ENCODE assay signal across 9 cellular contexts in genomic region chr14:65824285-65824977, GRCh38.
DNase-seq lines count a peak whose midpoint lies in the region; ATAC-seq, FAIRE-seq and TF ChIP-seq lines count a peak whose summit lies in the region.
"Had no signal": no experiment of that assay in that cellular context is flagged by ENCODE, and none has a peak within 500 bp of the region (broad histone marks: within the 10 kb centered on the region; RNA-seq: fewer than 3 reads in every experiment).

No MANE protein-coding gene starts in this region.

- FAIRE-seq in H54 (lab: Jason Lieb, UNC), result peak; percentile 78

- ATAC-seq in GM21515 (IDR thresholded peaks at IDR 0.05; ENCODE audit: unreplicated experiment), result no peak

- in situ Hi-C loops in astrocyte of the spinal cord (cut with HindIII; ENCODE audit: low sequenced_read_pairs), result no loop called here

- no peak overlapping the region for H3K4me3 ChIP-seq in astrocyte of the spinal cord (ENCODE audit: low read depth, low read length)

- H3K9me3 Mint-ChIP-seq in T-helper 2 cell treated with Interferon-gamma antibody and Interleukin-4, amounts not matched to agents 5 μg/mL and 100 μg/mL, for 36 hours, result no peaks in the 10 kb centered on the region

- peak; percentile 94 for TF ChIP-seq CTCF in astrocyte of the spinal cord (IDR thresholded peaks at IDR 0.05; ENCODE audit: low read depth, low read length)

- H3K36me3 Mint-ChIP-seq in T-helper 2 cell treated with Interferon-gamma antibody and Interleukin-4, amounts not matched to agents 5 μg/mL and 100 μg/mL, for 36 hours (ENCODE audit: low read depth), result peaks cover 2% of the 10 kb centered on the region

- DNase-seq in DMS 273 treated with DMSO at 0.1 percent for 48 hours (lab: John Stamatoyannopoulos, UW), result peak; percentile 35
- DNase-seq in H54 (ENCODE audit: insufficient read length, low spot score), result peak; percentile 26
- peak; percentile 26 to 70 (median 68) for DNase-seq in NCI-H1417 (lab: John Stamatoyannopoulos, UW)
- DNase-seq in T-helper 2 cell treated with Interferon-gamma antibody and Interleukin-4, amounts not matched to agents 5 μg/mL and 100 μg/mL, for 36 hours (ENCODE audit: low spot score), result peak; percentile 41
- peak; percentile 72 for DNase-seq in astrocyte of the spinal cord (ENCODE audit: low read depth, low spot score)
- peak; percentile 75 for DNase-seq in iPS-NIHi11 (ENCODE audit: low spot score)
- DNase-seq in stimulated activated CD4-positive, alpha-beta T cell treated with anti-CD3 and anti-CD28 coated beads, Interleukin-15, amount 100 ng/mL, for 48 hours (ENCODE audit: low read depth in 2 of 2), result peak; percentile 23 to 35

- H3K4me3 Mint-ChIP-seq in T-helper 2 cell treated with Interferon-gamma antibody and Interleukin-4, amounts not matched to agents 5 μg/mL and 100 μg/mL, for 36 hours, result no peak overlapping the region
- H3K4me3 Mint-ChIP-seq: activated naive CD8-positive, alpha-beta T cell had no signal

- H3K27me3 Mint-ChIP-seq in T-helper 2 cell treated with Interferon-gamma antibody and Interleukin-4, amounts not matched to agents 5 μg/mL and 100 μg/mL, for 36 hours (ENCODE audit: low read depth), result peaks cover 1% of the 10 kb centered on the region
- H3K27me3 Mint-ChIP-seq: activated naive CD8-positive, alpha-beta T cell had no signal

- TF ChIP-seq POLR2A in H54 (IDR thresholded peaks at IDR 0.05; ENCODE audit: low read depth, low read length), result no peak

- H3K27ac Mint-ChIP-seq in T-helper 2 cell treated with Interferon-gamma antibody and Interleukin-4, amounts not matched to agents 5 μg/mL and 100 μg/mL, for 36 hours, result no peak overlapping the region
- H3K27ac Mint-ChIP-seq: activated naive CD8-positive, alpha-beta T cell had no signal

- H3K4me1 Mint-ChIP-seq in T-helper 2 cell treated with Interferon-gamma antibody and Interleukin-4, amounts not matched to agents 5 μg/mL and 100 μg/mL, for 36 hours (ENCODE audit: low read depth), result peaks cover 25% of the 10 kb centered on the region
